Comparison of ENCODE assay signal across 8 cellular contexts in genomic region chr20:41011551-41012067, GRCh38. TPM values are rescaled to one million over a fixed set of nuclear protein-coding genes. Genes with fewer than 3 reads are reported as not detected.
DNase-seq lines count a peak whose midpoint lies in the region; ATAC-seq and FAIRE-seq lines count a peak whose summit lies in the region.

No MANE protein-coding gene starts in this region.

- ATAC-seq in GM18907 (IDR thresholded peaks at IDR 0.05; ENCODE audit: unreplicated experiment): peak; percentile 92
- ATAC-seq in HG02678 (IDR thresholded peaks at IDR 0.05; ENCODE audit: unreplicated experiment): peak; percentile 94
- ATAC-seq in naive thymus-derived CD4-positive, alpha-beta T cell: peak; percentile 49

- H3K27ac Mint-ChIP-seq in naive thymus-derived CD4-positive, alpha-beta T cell: peak overlapping the region in 2 of 9 donors; percentile 47 to 71

- peak overlapping the region in 1 of 10 donors; percentile 64 for H3K4me3 Mint-ChIP-seq in naive thymus-derived CD4-positive, alpha-beta T cell

- no peak for FAIRE-seq in small intestine (lab: Jason Lieb, UNC)

- H3K27me3 Mint-ChIP-seq in naive thymus-derived CD4-positive, alpha-beta T cell: no peaks in the 10 kb centered on the region

- no peaks in the 10 kb centered on the region for H3K9me3 ChIP-seq in naive thymus-derived CD4-positive, alpha-beta T cell (ENCODE audit: control insufficient read depth in 2 of 3, low read length in 3 of 3)
- no peaks in the 10 kb centered on the region for H3K9me3 ChIP-seq in small intestine (ENCODE audit: control insufficient read depth, low read depth)

- H3K27me3 ChIP-seq in naive thymus-derived CD4-positive, alpha-beta T cell (ENCODE audit: control insufficient read depth in 2 of 2, insufficient read depth in 2 of 2, low read length in 2 of 2): no peaks in the 10 kb centered on the region
- no peaks in the 10 kb centered on the region for H3K27me3 ChIP-seq in small intestine (ENCODE audit: control insufficient read depth in 2 of 2, insufficient read depth in 2 of 2, low read length in 2 of 2)

- DNase-seq in NAMALWA (ENCODE audit: low spot score) (peak; percentile 97), kidney glomerular epithelial cell (lab: John Stamatoyannopoulos, UW) (no peak), small intestine (no peak)
- DNase-seq in naive thymus-derived CD4-positive, alpha-beta T cell: no peak
- no peak for DNase-seq in stimulated activated CD4-positive, alpha-beta T cell treated with anti-CD3 and anti-CD28 coated beads, Interleukin-4, amount 100 ng/mL, for 24 hours
- no peak for DNase-seq in activated CD8-positive, alpha-beta memory T cell treated with anti-CD3 and anti-CD28 coated beads, Interleukin-2, amount 50 U/mL, for 4 hours

- peaks cover 0 to 2% (median 0%) of the 10 kb centered on the region in 11 donors for H3K9me3 Mint-ChIP-seq in naive thymus-derived CD4-positive, alpha-beta T cell

- no peak overlapping the region for H3K27ac ChIP-seq in naive thymus-derived CD4-positive, alpha-beta T cell (ENCODE audit: low read depth, low read length)
- peak overlapping the region in 1 of 2 donors; percentile 12 for H3K27ac ChIP-seq in small intestine (ENCODE audit: low read depth in 1 of 2, low read length in 1 of 2)

- intact Hi-C loops in naive thymus-derived CD4-positive, alpha-beta T cell (cut with micrococcal nuclease): no loop called here

- H3K4me1 Mint-ChIP-seq in naive thymus-derived CD4-positive, alpha-beta T cell: peaks cover 23 to 50% (median 29%) of the 10 kb centered on the region in 7 donors

- WGBS in small intestine, 3 donors: 66 to 74% (median 71%) methylated on average over 5 of the region's 5 CpGs

- H3K36me3 ChIP-seq in naive thymus-derived CD4-positive, alpha-beta T cell (ENCODE audit: control insufficient read depth in 2 of 3, insufficient read depth in 3 of 3, low read length in 3 of 3): no peaks in the 10 kb centered on the region
- H3K36me3 ChIP-seq in small intestine (ENCODE audit: control insufficient read depth in 2 of 2, insufficient read depth in 2 of 2, low read length in 2 of 2): no peaks in the 10 kb centered on the region

- peaks cover 0 to 6% (median 0%) of the 10 kb centered on the region in 5 donors for H3K36me3 Mint-ChIP-seq in naive thymus-derived CD4-positive, alpha-beta T cell

- H3K4me1 ChIP-seq in naive thymus-derived CD4-positive, alpha-beta T cell (ENCODE audit: control insufficient read depth in 2 of 2, insufficient read depth in 2 of 2, low read length in 2 of 2): no peaks in the 10 kb centered on the region
- H3K4me1 ChIP-seq in small intestine (ENCODE audit: control insufficient read depth in 2 of 2, insufficient read depth in 1 of 2, low read depth in 1 of 2, low read length in 1 of 2): peaks cover 0 to 4% of the 10 kb centered on the region in 2 donors

- CTCF ChIA-PET in naive thymus-derived CD4-positive, alpha-beta T cell (lab: Charles Lee): interaction anchor here (0.6 kb wide), 1 partner anchor 128 kb away, joined by 3 read pairs; no protein-coding TSS in a partner anchor

- no peak overlapping the region for H3K4me3 ChIP-seq in naive thymus-derived CD4-positive, alpha-beta T cell (ENCODE audit: low read length)
- H3K4me3 ChIP-seq in small intestine (ENCODE audit: low read depth in 1 of 2, low read length in 2 of 2): no peak overlapping the region

- POLR2A ChIA-PET in naive thymus-derived CD4-positive, alpha-beta T cell (lab: Charles Lee): interaction anchor here (0.9 kb wide), 1 partner anchor 47 kb away, joined by 3 read pairs; no protein-coding TSS in a partner anchor

RNA-seq across cellular contexts. Expression of gene TOP1, which starts 17.0 kb away (rescaled TPM):
- total RNA-seq in naive thymus-derived CD4-positive, alpha-beta T cell: 10 to 100 TPM; 32.0 to 82.8 (median 43.4) TPM
- 10 to 100 TPM; 10.2 to 13.6 TPM for polyA plus RNA-seq in naive thymus-derived CD4-positive, alpha-beta T cell
- polyA plus RNA-seq in small intestine: 10 to 100 TPM; 46.2 to 72.4 (median 67.1) TPM
